ENCODE assay signal across 9 cellular contexts in the genomic region with DNA sequence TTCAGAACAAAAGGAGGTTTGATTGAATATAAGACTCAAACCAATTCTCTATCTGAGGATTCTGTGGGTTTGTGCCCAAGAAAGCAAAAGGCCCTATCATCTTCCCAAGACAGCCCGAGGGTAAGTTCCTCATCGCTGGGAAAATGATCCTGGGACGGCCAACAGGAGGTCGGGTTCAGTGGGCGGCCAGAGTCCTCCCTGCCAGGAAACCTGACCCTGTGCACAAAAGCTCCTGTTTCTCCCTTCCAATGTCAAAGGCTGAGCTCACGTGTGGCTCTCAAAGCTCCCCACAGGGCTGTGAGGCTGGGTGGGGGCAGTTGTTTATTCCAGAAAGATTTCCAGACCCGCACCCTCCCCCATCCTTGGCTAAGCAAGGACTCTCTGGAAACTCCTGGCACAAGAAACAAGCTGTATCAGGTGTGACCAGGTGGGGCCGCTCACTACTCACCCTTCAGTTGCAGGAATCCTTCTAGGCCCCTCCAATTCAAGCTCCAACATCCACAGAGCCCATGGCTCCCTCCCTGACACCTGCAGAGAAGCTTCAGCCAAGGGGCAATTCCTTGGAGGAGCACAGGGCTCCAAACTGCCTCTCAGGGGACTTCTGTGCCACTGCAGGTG.
DNase-seq lines count a peak whose midpoint lies in the region; ATAC-seq and TF ChIP-seq lines count a peak whose summit lies in the region.
"Had no signal": no experiment of that assay in that cellular context is flagged by ENCODE, and none has a peak within 500 bp of the region (broad histone marks: within the 10 kb centered on the region; RNA-seq: fewer than 3 reads in every experiment).

No MANE protein-coding gene starts in this region.

- no peak for ATAC-seq in GM18858 (IDR thresholded peaks at IDR 0.05; ENCODE audit: unreplicated experiment)

- no peak overlapping the region for H2AFZ ChIP-seq in smooth muscle cell (ENCODE audit: low read depth)

- no peaks in the 10 kb centered on the region for H4K20me1 ChIP-seq in smooth muscle cell (ENCODE audit: low read depth)

- no peaks in the 10 kb centered on the region for H3K36me3 ChIP-seq in smooth muscle cell (ENCODE audit: low read depth)
- H3K36me3 ChIP-seq: ascending aorta had no signal

- H3K4me3 ChIP-seq in epithelial cell of esophagus (ENCODE audit: low read length) (no peak overlapping the region), smooth muscle cell (no peak overlapping the region)
- H3K4me3 ChIP-seq: ascending aorta had no signal

- no peak overlapping the region for H3K27ac ChIP-seq in smooth muscle cell (ENCODE audit: low read depth)
- H3K27ac ChIP-seq: ascending aorta had no signal

- no peaks in the 10 kb centered on the region for H3K79me2 ChIP-seq in smooth muscle cell (ENCODE audit: low read depth)

- no peak overlapping the region for H3K9ac ChIP-seq in smooth muscle cell (ENCODE audit: low read depth)

- H3K9me3 ChIP-seq in smooth muscle cell (replicated peaks; ENCODE audit: low read depth): no peaks in the 10 kb centered on the region
- H3K9me3 ChIP-seq: ascending aorta had no signal

- no peaks in the 10 kb centered on the region for H3F3A ChIP-seq in smooth muscle cell (ENCODE audit: low read depth)

- no peaks in the 10 kb centered on the region for H3K27me3 ChIP-seq in smooth muscle cell (ENCODE audit: low read depth)
- H3K27me3 ChIP-seq: ascending aorta had no signal

- DNase-seq in NCI-H2171 treated with DMSO at 0.1 percent for 48 hours (lab: John Stamatoyannopoulos, UW): peak; percentile 4
- no peak for DNase-seq in NCI-H2171 (lab: John Stamatoyannopoulos, UW)
- peak; percentile 21 for DNase-seq in NCI-H2196 treated with DMSO at 0.1 percent for 48 hours (lab: John Stamatoyannopoulos, UW; ENCODE audit: unreplicated experiment)
- DNase-seq in epithelial cell of esophagus (ENCODE audit: low read depth): peak; percentile 71
- DNase-seq in smooth muscle cell (lab: John Stamatoyannopoulos, UW; ENCODE audit: unreplicated experiment): no peak
- no peak for DNase-seq in NK-92 treated with Interleukin-12 subunit alpha and Interleukin-12 subunit beta, amount 100 ng/mL, for 24 hours (lab: John Stamatoyannopoulos, UW)
- no peak for DNase-seq in stimulated activated naive CD4-positive, alpha-beta T cell treated with Interleukin-2 at 50 U/mL for 16 hours (lab: John Stamatoyannopoulos, UW)

- no peaks in the 10 kb centered on the region for H3K4me1 ChIP-seq in smooth muscle cell (ENCODE audit: low read depth)
- H3K4me1 ChIP-seq: ascending aorta had no signal

- WGBS in smooth muscle cell (ENCODE audit: low lambda C conversion rate): 31% methylated on average over 8 of the region's 8 CpGs

- no peak overlapping the region for H3K4me2 ChIP-seq in smooth muscle cell

- TF ChIP-seq CTCF in epithelial cell of esophagus (IDR thresholded peaks at IDR 0.05; ENCODE audit: insufficient read depth, low read depth, low read length, missing control alignments) (peak; percentile 73), smooth muscle cell (IDR thresholded peaks at IDR 0.05; ENCODE audit: borderline replicate concordance, insufficient read depth, poor library complexity, severe bottlenecking) (peak; percentile 21)

Comparison
In these comparisons a context has a peak if more than half of its experiments do, and no peak if none do; other contexts are left out.
1. DNase-seq: peak in NCI-H2171 treated with DMSO at 0.1 percent for 48 hours (single experiment), NCI-H2196 treated with DMSO at 0.1 percent for 48 hours (single experiment) and epithelial cell of esophagus (single experiment); none in NCI-H2171 (single experiment), smooth muscle cell (single experiment), NK-92 treated with Interleukin-12 subunit alpha and Interleukin-12 subunit beta, amount 100 ng/mL, for 24 hours (single experiment) and stimulated activated naive CD4-positive, alpha-beta T cell treated with Interleukin-2 at 50 U/mL for 16 hours (single experiment).